ENCODE assay signal across 15 cellular contexts in the genomic region with DNA sequence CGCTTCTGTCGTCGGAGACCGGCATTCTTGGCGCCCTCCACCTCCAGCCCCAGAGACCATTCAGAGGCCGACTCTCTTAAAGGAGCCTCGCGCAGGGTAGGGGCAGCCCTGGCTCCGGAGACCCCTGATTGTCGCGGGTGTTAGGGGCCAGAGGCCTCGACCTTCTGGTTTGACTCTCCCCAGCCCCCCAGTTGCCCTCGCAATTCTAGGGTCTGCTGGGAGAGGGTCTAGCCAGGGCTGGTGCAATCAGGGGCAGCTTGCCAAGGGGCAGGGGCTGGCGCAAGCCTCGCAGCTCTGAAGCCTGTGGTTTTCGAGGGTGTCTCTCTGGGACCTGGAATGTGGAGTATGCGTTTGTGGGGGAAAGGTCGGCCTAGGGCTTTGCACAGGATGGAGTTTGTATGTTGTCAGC. TPM values are rescaled to one million over a fixed set of nuclear protein-coding genes. Genes with fewer than 3 reads are reported as not detected.
DNase-seq lines count a peak whose midpoint lies in the region; ATAC-seq, FAIRE-seq and TF ChIP-seq lines count a peak whose summit lies in the region.
"Had no signal": no experiment of that assay in that cellular context is flagged by ENCODE, and none has a peak within 500 bp of the region (broad histone marks: within the 10 kb centered on the region; RNA-seq: fewer than 3 reads in every experiment).

No MANE protein-coding gene starts in this region.

- H3K4me1 Mint-ChIP-seq in H9 (peaks cover 8 to 10% of the 10 kb centered on the region in 2 experiments; a peak in 3 of 4 replicates), nephron (peaks cover 5% of the 10 kb centered on the region)
- peaks cover 5 to 8% of the 10 kb centered on the region in 2 donors for H3K4me1 Mint-ChIP-seq in effector memory CD8-positive, alpha-beta T cell (ENCODE audit: low read depth in 2 of 2)

- peak overlapping the region; percentile 37 for H3K4me3 ChIP-seq in A549

- H3K9ac ChIP-seq in H9 (ENCODE audit: extremely low read depth, insufficient read length, low read length), result no peak overlapping the region

- H2BK15ac ChIP-seq in H9 (ENCODE audit: low read depth, low read length), result no peak overlapping the region

- no peak overlapping the region for H3K56ac ChIP-seq in H9 (ENCODE audit: insufficient read length, low read depth, low read length)

- H2BK20ac ChIP-seq in H9 (ENCODE audit: low read depth, low read length, poor library complexity, severe bottlenecking), result no peak overlapping the region

- no peak overlapping the region for H2AK5ac ChIP-seq in H9 (ENCODE audit: insufficient read length, low read length)

- CTCF ChIA-PET in A549 (lab: Yijun Ruan, JAX), result interaction anchor here (0.6 to 9.0 kb wide), 11 partner anchors 10 to 543 kb away, joined by 3 to 149 read pairs (median 6); no protein-coding TSS in a partner anchor

- H3K27me3 ChIP-seq in H9 (ENCODE audit: insufficient read depth, low read length), result peaks cover 17% of the 10 kb centered on the region; the same call in 1 of the 2 replicates

- no peak overlapping the region for H2BK12ac ChIP-seq in H9 (ENCODE audit: insufficient read length, low read depth, low read length)

- no peak overlapping the region for H4K91ac ChIP-seq in H9 (ENCODE audit: insufficient read length, low read depth, low read length)

- no peak overlapping the region for H4K5ac ChIP-seq in H9 (ENCODE audit: insufficient read length, low read depth, low read length)

- no peak for ATAC-seq in A549
- no peak for ATAC-seq in effector memory CD8-positive, alpha-beta T cell (replicated peaks)
- ATAC-seq in HG02840 (IDR thresholded peaks at IDR 0.05; ENCODE audit: low FRiP score, unreplicated experiment), result no peak
- no peak for ATAC-seq in GM18498 (IDR thresholded peaks at IDR 0.05; ENCODE audit: unreplicated experiment)
- no peak for ATAC-seq in HG02973 (IDR thresholded peaks at IDR 0.05; ENCODE audit: unreplicated experiment)

- WGBS in A549 (ENCODE audit: missing lambda C conversion rate), result 35% methylated on average over 18 of the region's 18 CpGs
- WGBS in H9 (ENCODE audit: extremely low coverage, insufficient read length, low lambda C conversion rate), result no CpG with 5 or more reads among the region's 18 CpGs

- H3K79me1 ChIP-seq in H9 (ENCODE audit: insufficient read depth, low read depth, low read length, poor library complexity, severe bottlenecking), result no peaks in the 10 kb centered on the region

- no peak for TF ChIP-seq POLR2A in A549 (IDR thresholded peaks at IDR 0.05; ENCODE audit: low read length)

- peak overlapping the region; percentile 4 for H2AFZ ChIP-seq in H9 (ENCODE audit: low read length)

- no peak overlapping the region for H2BK120ac ChIP-seq in H9 (ENCODE audit: low read depth, low read length, poor library complexity, severe bottlenecking)

- H2BK5ac ChIP-seq in H9 (ENCODE audit: insufficient read length, low read length), result no peak overlapping the region

- POLR2A ChIA-PET in A549 (lab: Yijun Ruan, JAX), result no interaction called here

- H3T11ph ChIP-seq in H9 (ENCODE audit: low read length), result no peak overlapping the region

- no peak overlapping the region for H4K8ac ChIP-seq in H9 (replicated peaks; ENCODE audit: insufficient read length, low read depth, low read length)

- no peak overlapping the region for H3K4ac ChIP-seq in H9 (ENCODE audit: low read depth, low read length)

- H3K4me3 Mint-ChIP-seq in H9 (peak overlapping the region; percentile 57 to 87), nephron (peak overlapping the region in 2 of 3 experiments; percentile 34 to 64)
- peak overlapping the region; percentile 37 to 58 for H3K4me3 Mint-ChIP-seq in effector memory CD8-positive, alpha-beta T cell

- peak overlapping the region; percentile 10; the same call in 1 of the 2 replicates for H3K14ac ChIP-seq in H9 (ENCODE audit: insufficient read depth, low read length)

- H3K79me2 ChIP-seq in H9 (ENCODE audit: insufficient read depth, low read length), result no peaks in the 10 kb centered on the region

- FAIRE-seq in A549 (lab: Jason Lieb, UNC), result no peak
- FAIRE-seq: kidney, pancreas had no signal

- DNase-seq in A549 (ENCODE audit: low read depth in 1 of 2, low spot score in 1 of 2) (no peak), H9 (peak; percentile 57), HUDEP-2 (lab: John Stamatoyannopoulos, UW; ENCODE audit: unreplicated experiment in 76 of 76) (no peak)
- DNase-seq in effector memory CD8-positive, alpha-beta T cell, result no peak
- DNase-seq: AML-193; erythroblast; kidney; NCI-H187 treated with DMSO at 0.1 percent for 48 hours; stimulated activated CD4-positive, alpha-beta T cell treated with anti-CD3 and anti-CD28 coated beads, Interleukin-2, amount 100 ng/mL, for 48 hours had no signal

- TF ChIP-seq CTCF in A549 (IDR thresholded peaks at IDR 0.05) (no peak), H9 (conservative IDR thresholded peaks at IDR 0.05) (no peak), nephron (IDR thresholded peaks at IDR 0.05; ENCODE audit: unreplicated experiment in 3 of 3) (no peak)

- H3K36me3 Mint-ChIP-seq in H9 (ENCODE audit: insufficient read depth in 1 of 3, low read depth in 3 of 3) (peaks cover 6 to 17% (median 7%) of the 10 kb centered on the region in 3 experiments; a peak in 5 of 7 replicates), nephron (ENCODE audit: low read depth) (peaks cover 21% of the 10 kb centered on the region)
- no peaks in the 10 kb centered on the region for H3K36me3 Mint-ChIP-seq in effector memory CD8-positive, alpha-beta T cell (ENCODE audit: insufficient read depth)

- H3K9me3 Mint-ChIP-seq in H9, result peaks cover 23 to 24% of the 10 kb centered on the region in 2 experiments
- peaks cover 5 to 13% of the 10 kb centered on the region in 2 donors for H3K9me3 Mint-ChIP-seq in effector memory CD8-positive, alpha-beta T cell
- H3K9me3 Mint-ChIP-seq in nephron, result peaks cover 33% of the 10 kb centered on the region

- peaks cover 13% of the 10 kb centered on the region for H3K4me1 ChIP-seq in A549
- no peaks in the 10 kb centered on the region for H3K4me1 ChIP-seq in H9 (ENCODE audit: insufficient read depth, low read length)
- H3K4me1 ChIP-seq: pancreas had no signal

- H3K27ac Mint-ChIP-seq in H9 (no peak overlapping the region), nephron (no peak overlapping the region)
- no peak overlapping the region for H3K27ac Mint-ChIP-seq in effector memory CD8-positive, alpha-beta T cell
- H3K27ac Mint-ChIP-seq: brain had no signal

- H3K23ac ChIP-seq in H9 (ENCODE audit: insufficient read length, low read depth, low read length), result no peak overlapping the region

- peaks cover 10% of the 10 kb centered on the region for H3K23me2 ChIP-seq in H9 (ENCODE audit: insufficient read length, low read depth, low read length, poor library complexity, severe bottlenecking)

- TF ChIP-seq EP300 in A549 (IDR thresholded peaks at IDR 0.05), result no peak

- peaks cover 69% of the 10 kb centered on the region for H3K27me3 Mint-ChIP-seq in H9 (ENCODE audit: low read depth)
- H3K27me3 Mint-ChIP-seq in effector memory CD8-positive, alpha-beta T cell, result peaks cover 57 to 77% of the 10 kb centered on the region in 2 donors
- H3K27me3 Mint-ChIP-seq in nephron (ENCODE audit: low read depth), result peaks cover 88% of the 10 kb centered on the region

- H3K9me3 ChIP-seq in A549 (peaks cover 33% of the 10 kb centered on the region), H9 (ENCODE audit: control insufficient read depth, low read depth, low read length) (no peaks in the 10 kb centered on the region)
- H3K9me3 ChIP-seq: pancreas had no signal

- peak overlapping the region; percentile 80 for H3K4me2 ChIP-seq in A549
- H3K4me2 ChIP-seq in H9 (ENCODE audit: insufficient read depth, insufficient read length, low read length), result peak overlapping the region; percentile 71

- no peak for TF ChIP-seq RAD21 in A549 (conservative IDR thresholded peaks at IDR 0.05 in 1 of 2, IDR thresholded peaks at IDR 0.05 in 1 of 2)

- peak overlapping the region in 1 of 2 experiments; percentile 56; a peak in 2 of 6 replicates for H3K27ac ChIP-seq in A549
- H3K27ac ChIP-seq in H9 (ENCODE audit: insufficient read length, low read depth, low read length), result no peak overlapping the region
- H3K27ac ChIP-seq: pancreas had no signal

- H4K20me1 ChIP-seq in H9 (ENCODE audit: control insufficient read depth, insufficient read depth, insufficient read length), result no peaks in the 10 kb centered on the region

- peak overlapping the region; percentile 40 for H3K18ac ChIP-seq in H9 (ENCODE audit: insufficient read length, low read depth, low read length)

TF ChIP-seq in A549, 52 proteins besides CTCF, POLR2A, EP300 and RAD21:
- TF ChIP-seq JUN (IDR thresholded peaks at IDR 0.05) (no peak), RARB (CRISPR knock-in tag; IDR thresholded peaks at IDR 0.05) (no peak)

RNA-seq across cellular contexts. Expression of gene SLC7A10, which starts 1.6 kb away (rescaled TPM):
- polyA plus RNA-seq in A549 (2011; rRNA removed) (0.05 and 0.13 TPM in 2 replicates), A549 (2017; fragmentation: RNase III; extraction: RNeasy Plus Mini Kit Qiagen cat#74134 plus additional on column Dnase treatment) (0.13 to 0.26 TPM (median 0.20 TPM) in 3 replicates)
- polyA plus RNA-seq in A549 (2012; cell fraction: cytosol; rRNA removed), result 0.12 and 0.13 TPM in 2 replicates
- polyA plus RNA-seq in A549 (2012; cell fraction: nucleus; rRNA removed), result 0.50 and 0.77 TPM in 2 replicates
- polyA minus RNA-seq in A549 (2011; rRNA and poly(A)+ RNA removed), result 0.15 and 0.58 TPM in 2 replicates
- 2.5 and 2.9 TPM in 2 replicates for total RNA-seq in H9 (2021)
- total RNA-seq: kidney had no signal

RNA-seq across cellular contexts. Expression of gene LRP3, which starts 33.1 kb away (rescaled TPM):
- polyA plus RNA-seq in A549 (2011; rRNA removed) (10.9 and 16.1 TPM in 2 replicates), A549 (2017; fragmentation: RNase III; extraction: RNeasy Plus Mini Kit Qiagen cat#74134 plus additional on column Dnase treatment) (22.7 to 25.1 TPM (median 24.5 TPM) in 3 replicates)
- 26.6 and 50.9 TPM in 2 replicates for polyA plus RNA-seq in A549 (2012; cell fraction: cytosol; rRNA removed)
- polyA plus RNA-seq in A549 (2012; cell fraction: nucleus; rRNA removed), result 46.0 and 78.2 TPM in 2 replicates
- 6.1 and 12.6 TPM in 2 replicates for polyA minus RNA-seq in A549 (2011; rRNA and poly(A)+ RNA removed)
- 29.2 and 34.4 TPM in 2 replicates for total RNA-seq in H9 (2021)
